In genomic region chr10:93701903-93702277, GRCh38 we compare ENCODE assay signal across 8 cellular contexts. TPM values are rescaled to one million over a fixed set of nuclear protein-coding genes. Genes with fewer than 3 reads are reported as not detected.
A peak's percentile ranks its signal among the peaks of the same experiment; 100 is the strongest.
DNase-seq lines count a peak whose midpoint lies in the region; ATAC-seq, FAIRE-seq and TF ChIP-seq lines count a peak whose summit lies in the region.

No MANE protein-coding gene starts in this region.

- H2AFZ ChIP-seq in ACC112 (ENCODE audit: low read length, unreplicated experiment): peak overlapping the region; percentile 86

- peaks cover 5% of the 10 kb centered on the region for H3K4me1 Mint-ChIP-seq in glutamatergic neuron (ENCODE audit: low read depth, unreplicated experiment)

- ATAC-seq in HG02884 (IDR thresholded peaks at IDR 0.05; ENCODE audit: unreplicated experiment): peak; percentile 11

- peaks cover 12% of the 10 kb centered on the region for H3K36me3 ChIP-seq in ACC112 (ENCODE audit: insufficient read depth, low read length)
- H3K36me3 ChIP-seq in mucosa of stomach (ENCODE audit: control insufficient read depth, insufficient read depth, low read length): no peaks in the 10 kb centered on the region

- H3K27ac ChIP-seq in ACC112 (ENCODE audit: low read depth, low read length): peak overlapping the region; percentile 69

- H3K4me3 ChIP-seq in ACC112 (ENCODE audit: low read depth, low read length) (peak overlapping the region; percentile 78), mucosa of stomach (ENCODE audit: low read length) (peak overlapping the region; percentile 71)

- H3K4me3 Mint-ChIP-seq in glutamatergic neuron (ENCODE audit: unreplicated experiment): no peak overlapping the region

- H3K27ac Mint-ChIP-seq in glutamatergic neuron (ENCODE audit: unreplicated experiment): no peak overlapping the region

- peaks cover 18% of the 10 kb centered on the region for H3K4me1 ChIP-seq in ACC112 (ENCODE audit: control insufficient read depth, insufficient read depth, low read length, unreplicated experiment)
- H3K4me1 ChIP-seq in mucosa of stomach (ENCODE audit: control insufficient read depth, insufficient read depth, low read length): no peaks in the 10 kb centered on the region

- FAIRE-seq in GM12891 (lab: Jason Lieb, UNC): peak; percentile 40

- no peak for TF ChIP-seq POLR2A in GM12891 (IDR thresholded peaks at IDR 0.05; ENCODE audit: low read depth, low read length)

- H3K9me3 Mint-ChIP-seq in glutamatergic neuron (ENCODE audit: unreplicated experiment): peaks cover 4% of the 10 kb centered on the region

- no peaks in the 10 kb centered on the region for H3K27me3 ChIP-seq in ACC112 (ENCODE audit: insufficient read depth, low read length)
- H3K27me3 ChIP-seq in mucosa of stomach (ENCODE audit: control insufficient read depth, insufficient read depth, low read length): no peaks in the 10 kb centered on the region

- DNase-seq in GM12891 (ENCODE audit: insufficient read length, low spot score) (no peak), OCI-M1 (lab: John Stamatoyannopoulos, UW) (peak; percentile 80), COLO668 (lab: John Stamatoyannopoulos, UW; ENCODE audit: unreplicated experiment) (no peak), glutamatergic neuron (no peak)
- DNase-seq in effector CD4-positive, alpha-beta T cell: peak; percentile 2

- TF ChIP-seq CTCF in glutamatergic neuron (IDR thresholded peaks at IDR 0.05; ENCODE audit: partially characterized antibody, unreplicated experiment): no peak

- peaks cover 11% of the 10 kb centered on the region for H3K79me2 ChIP-seq in ACC112 (ENCODE audit: control insufficient read depth, insufficient read depth, low read length, unreplicated experiment)

- no peaks in the 10 kb centered on the region for H3K27me3 Mint-ChIP-seq in glutamatergic neuron (ENCODE audit: unreplicated experiment)

- no peaks in the 10 kb centered on the region for H3K9me3 ChIP-seq in mucosa of stomach (ENCODE audit: control insufficient read depth, low read length)

- no peaks in the 10 kb centered on the region for H3K36me3 Mint-ChIP-seq in glutamatergic neuron (ENCODE audit: unreplicated experiment)

- peak overlapping the region; percentile 81 for H3K9ac ChIP-seq in mucosa of stomach (ENCODE audit: low read length)

TF ChIP-seq in GM12891, 5 proteins besides CTCF, POLR2A, EP300 and RAD21:
- no peak for TF ChIP-seq PAX5 (IDR thresholded peaks at IDR 0.05; ENCODE audit: insufficient read depth, low read length, severe bottlenecking)
- TF ChIP-seq SPI1 (IDR thresholded peaks at IDR 0.05; ENCODE audit: low read depth, low read length): no peak
- no peak for TF ChIP-seq POU2F2 (IDR thresholded peaks at IDR 0.05; ENCODE audit: low read depth, low read length)
- no peak for TF ChIP-seq TAF1 (IDR thresholded peaks at IDR 0.05; ENCODE audit: low read depth, low read length)
- TF ChIP-seq POLR2AphosphoS5 (IDR thresholded peaks at IDR 0.05; ENCODE audit: low read depth, low read length): no peak

RNA-seq across cellular contexts. Expression of gene FRA10AC1, which starts 0.5 kb away (rescaled TPM):
- polyA plus RNA-seq in GM12891 (2012; ENCODE audit: low read depth, missing spikeins): 12.3 TPM
- 17.7 TPM for total RNA-seq in glutamatergic neuron (ENCODE audit: unreplicated experiment)

RNA-seq across cellular contexts. Expression of gene LGI1, which starts 55.8 kb away (rescaled TPM):
- not detected for polyA plus RNA-seq in GM12891 (2012; ENCODE audit: low read depth, missing spikeins)
- total RNA-seq in glutamatergic neuron (ENCODE audit: unreplicated experiment): 174 TPM

Comparison
In these comparisons a context has a peak if more than half of its experiments do, and no peak if none do; other contexts are left out.
1. DNase-seq: peak in OCI-M1 (single experiment) and effector CD4-positive, alpha-beta T cell (single experiment); none in GM12891 (single experiment), COLO668 (single experiment) and glutamatergic neuron (single experiment).